20 cellular contexts compared by ENCODE assay signal in genomic region chr12:43826681-43827458, GRCh38. TPM values are rescaled to one million over a fixed set of nuclear protein-coding genes. Genes with fewer than 3 reads are reported as not detected.
DNase-seq lines count a peak whose midpoint lies in the region; ATAC-seq, FAIRE-seq and TF ChIP-seq lines count a peak whose summit lies in the region.
"Had no signal": no experiment of that assay in that cellular context is flagged by ENCODE, and none has a peak within 500 bp of the region (broad histone marks: within the 10 kb centered on the region; RNA-seq: fewer than 3 reads in every experiment).

No MANE protein-coding gene starts in this region.

- no peak overlapping the region for H3K27ac Mint-ChIP-seq in H9

- H3K4me1 ChIP-seq in H9 (ENCODE audit: insufficient read depth, low read length): no peaks in the 10 kb centered on the region
- H3K4me1 ChIP-seq: SJSA1 had no signal

- H2BK120ac ChIP-seq in H9 (ENCODE audit: low read depth, low read length, poor library complexity, severe bottlenecking): no peak overlapping the region

- no peak for TF ChIP-seq CTCF in H9 (conservative IDR thresholded peaks at IDR 0.05)

- no peak overlapping the region for H3K4ac ChIP-seq in H9 (ENCODE audit: low read depth, low read length)

- H3K14ac ChIP-seq in H9 (ENCODE audit: insufficient read depth, low read length): no peak overlapping the region

- no peak overlapping the region for H2AFZ ChIP-seq in H9 (ENCODE audit: low read length)
- H2AFZ ChIP-seq: PC-9 had no signal

- H3K4me3 Mint-ChIP-seq in H9: no peak overlapping the region

- H3T11ph ChIP-seq in H9 (ENCODE audit: low read length): no peak overlapping the region

- H2BK20ac ChIP-seq in H9 (ENCODE audit: low read depth, low read length, poor library complexity, severe bottlenecking): no peak overlapping the region

- no peak overlapping the region for H3K23ac ChIP-seq in H9 (ENCODE audit: insufficient read length, low read depth, low read length)

- H3K23me2 ChIP-seq in H9 (ENCODE audit: insufficient read length, low read depth, low read length, poor library complexity, severe bottlenecking): no peaks in the 10 kb centered on the region

- H3K27ac ChIP-seq in H9 (ENCODE audit: insufficient read length, low read depth, low read length): no peak overlapping the region
- H3K27ac ChIP-seq: HL-60, PC-9, SJSA1 had no signal

- peak; percentile 16 for FAIRE-seq in GM12891 (lab: Jason Lieb, UNC)
- no peak for FAIRE-seq in RCC 7860 (lab: Jason Lieb, UNC)
- FAIRE-seq: HTR-8/SVneo had no signal

- ATAC-seq in GM18520 (IDR thresholded peaks at IDR 0.05; ENCODE audit: unreplicated experiment): no peak

- H3K56ac ChIP-seq in H9 (ENCODE audit: insufficient read length, low read depth, low read length): no peak overlapping the region

- H2BK15ac ChIP-seq in H9 (ENCODE audit: low read depth, low read length): no peak overlapping the region

- no peaks in the 10 kb centered on the region for H3K27me3 ChIP-seq in H9 (ENCODE audit: insufficient read depth, low read length)

- DNase-seq in GM12891 (ENCODE audit: insufficient read length, low spot score): no peak
- peak; percentile 27 for DNase-seq in astrocyte of the hippocampus (ENCODE audit: low read depth, low spot score)
- peak; percentile 35 for DNase-seq in kidney glomerular epithelial cell (lab: John Stamatoyannopoulos, UW)
- no peak for DNase-seq in H9
- no peak for DNase-seq in RCC 7860 (ENCODE audit: low spot score)
- no peak for DNase-seq in NCI-H446 treated with DMSO at 0.1 percent for 48 hours (lab: John Stamatoyannopoulos, UW)
- DNase-seq: C1 segment of cervical spinal cord, DMS153, EL, NCI-H187 treated with DMSO at 0.1 percent for 48 hours, NCI-H2171, NCI-H446, NCI-H774, PC-9, SW 1271 had no signal

- H3K4me1 Mint-ChIP-seq in H9: peaks cover 8 to 11% of the 10 kb centered on the region in 2 experiments

- no peak overlapping the region for H3K9ac ChIP-seq in H9 (ENCODE audit: extremely low read depth, insufficient read length, low read length)

- no peak overlapping the region for H3K4me2 ChIP-seq in H9 (ENCODE audit: insufficient read depth, insufficient read length, low read length)
- H3K4me2 ChIP-seq: PC-9 had no signal

- WGBS in H9 (ENCODE audit: extremely low coverage, insufficient read length, low lambda C conversion rate): no CpG with 5 or more reads among the region's 4 CpGs

- no peaks in the 10 kb centered on the region for H3K27me3 Mint-ChIP-seq in H9 (ENCODE audit: low read depth)

- no peak overlapping the region for H2BK12ac ChIP-seq in H9 (ENCODE audit: insufficient read length, low read depth, low read length)

- H4K20me1 ChIP-seq in H9 (ENCODE audit: control insufficient read depth, insufficient read depth, insufficient read length): no peaks in the 10 kb centered on the region

- no peak overlapping the region for H4K5ac ChIP-seq in H9 (ENCODE audit: insufficient read length, low read depth, low read length)

- H2AK5ac ChIP-seq in H9 (ENCODE audit: insufficient read length, low read length): no peak overlapping the region

- H4K8ac ChIP-seq in H9 (replicated peaks; ENCODE audit: insufficient read length, low read depth, low read length): no peak overlapping the region

- H2BK5ac ChIP-seq in H9 (ENCODE audit: insufficient read length, low read length): no peak overlapping the region

- no peak for TF ChIP-seq POLR2A in GM12891 (IDR thresholded peaks at IDR 0.05; ENCODE audit: low read depth, low read length)

- no peaks in the 10 kb centered on the region for H3K9me3 ChIP-seq in H9 (ENCODE audit: control insufficient read depth, low read depth, low read length)
- H3K9me3 ChIP-seq: HAP-1, SJSA1 had no signal

- H3K9me3 Mint-ChIP-seq in H9: peaks cover 0 to 2% of the 10 kb centered on the region in 2 experiments; a peak in 2 of 5 replicates

- no peaks in the 10 kb centered on the region for H3K36me3 Mint-ChIP-seq in H9 (ENCODE audit: insufficient read depth in 1 of 3, low read depth in 3 of 3)

- no peak overlapping the region for H4K91ac ChIP-seq in H9 (ENCODE audit: insufficient read length, low read depth, low read length)

- no peaks in the 10 kb centered on the region for H3K79me2 ChIP-seq in H9 (ENCODE audit: insufficient read depth, low read length)

- H3K79me1 ChIP-seq in H9 (ENCODE audit: insufficient read depth, low read depth, low read length, poor library complexity, severe bottlenecking): no peaks in the 10 kb centered on the region

- no peak overlapping the region for H3K18ac ChIP-seq in H9 (ENCODE audit: insufficient read length, low read depth, low read length)

TF ChIP-seq in GM12891, 5 proteins besides CTCF, POLR2A, EP300 and RAD21:
- TF ChIP-seq PAX5 (IDR thresholded peaks at IDR 0.05; ENCODE audit: insufficient read depth, low read length, severe bottlenecking): no peak
- TF ChIP-seq SPI1 (IDR thresholded peaks at IDR 0.05; ENCODE audit: low read depth, low read length): no peak
- TF ChIP-seq POLR2AphosphoS5 (IDR thresholded peaks at IDR 0.05; ENCODE audit: low read depth, low read length): no peak
- no peak for TF ChIP-seq TAF1 (IDR thresholded peaks at IDR 0.05; ENCODE audit: low read depth, low read length)
- TF ChIP-seq POU2F2 (IDR thresholded peaks at IDR 0.05; ENCODE audit: low read depth, low read length): no peak

RNA-seq across cellular contexts. Expression of gene TMEM117, which starts 9.0 kb away (rescaled TPM):
- 2.3 TPM for polyA plus RNA-seq in GM12891 (2012; ENCODE audit: low read depth, missing spikeins)
- total RNA-seq in H9 (2021): 1.3 and 1.7 TPM in 2 replicates

RNA-seq across cellular contexts. Expression of gene TWF1, which starts 20.8 kb away (rescaled TPM):
- 11.3 TPM for polyA plus RNA-seq in GM12891 (2012; ENCODE audit: low read depth, missing spikeins)
- total RNA-seq in H9 (2021): 22.7 and 22.8 TPM in 2 replicates

Comparison
In these comparisons a context has a peak if more than half of its experiments do, and no peak if none do; other contexts are left out.
1. DNase-seq: peak in astrocyte of the hippocampus (single experiment) and kidney glomerular epithelial cell (single experiment); none in GM12891 (single experiment), H9 (single experiment), RCC 7860 (single experiment) and NCI-H446 treated with DMSO at 0.1 percent for 48 hours (single experiment).